In the genomic region with DNA sequence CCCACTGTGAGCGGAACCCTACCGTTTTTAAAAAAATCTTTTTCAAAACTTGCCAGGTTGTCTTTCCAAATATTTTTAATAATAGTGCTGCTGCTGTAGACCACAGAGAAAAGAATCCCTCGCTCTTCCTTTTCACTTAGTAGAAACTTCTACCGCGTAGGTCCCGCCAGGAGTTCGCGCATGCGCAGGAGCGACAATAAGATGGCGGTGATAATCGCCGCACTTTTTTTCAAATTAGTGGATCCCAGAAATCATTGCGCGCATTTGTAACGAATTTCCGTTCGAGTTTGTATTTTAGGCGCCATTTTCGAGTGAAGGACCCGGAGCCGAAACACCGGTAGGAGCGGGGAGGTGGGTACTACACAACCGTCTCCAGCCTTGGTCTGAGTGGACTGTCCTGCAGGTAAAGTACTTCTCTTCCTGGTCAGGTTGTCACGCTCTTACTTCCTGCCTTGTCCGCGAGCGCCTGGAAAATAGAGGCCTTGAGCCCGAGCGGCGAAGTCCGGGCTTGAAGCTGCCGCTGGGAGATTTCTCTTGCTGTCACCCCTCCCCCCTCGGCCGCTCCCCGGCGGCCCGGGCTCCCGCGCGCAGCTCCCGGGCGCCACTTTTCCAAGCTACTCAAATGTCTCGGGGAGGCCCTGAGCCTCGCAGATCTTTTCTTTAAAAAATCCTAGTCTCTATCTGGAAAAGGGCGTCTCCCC, we compare ENCODE assay signal across 8 cellular contexts. TPM values are rescaled to one million over a fixed set of nuclear protein-coding genes. Genes with fewer than 3 reads are reported as not detected.
DNase-seq lines count a peak whose midpoint lies in the region; ATAC-seq and TF ChIP-seq lines count a peak whose summit lies in the region.

SMC4 (plus strand) TSS at position 304 of the 701 bp plus-strand sequence. CDS start 1,177 bp downstream, outside the sequence.

- peak within 1 kb of the TSS; percentile 75 to 88 for H3K4me3 ChIP-seq in esophagus (ENCODE audit: low read depth in 1 of 2, low read length in 2 of 2)
- H3K4me3 ChIP-seq in mucosa of rectum (ENCODE audit: low read length in 2 of 2) = peak within 1 kb of the TSS; percentile 82 to 100

- H3K36me3 ChIP-seq in esophagus (ENCODE audit: control insufficient read depth in 2 of 2, insufficient read depth in 2 of 2, low read length in 1 of 2) (no peaks in the 10 kb centered on the region), mucosa of rectum (ENCODE audit: control insufficient read depth in 2 of 2, insufficient read depth in 2 of 2, low read length in 2 of 2) (no peaks in the 10 kb centered on the region)

- H3K9me3 ChIP-seq in esophagus (ENCODE audit: control insufficient read depth in 2 of 2, insufficient read depth in 1 of 2, low read depth in 1 of 2, low read length in 1 of 2) (no peaks in the 10 kb centered on the region), mucosa of rectum (ENCODE audit: control insufficient read depth in 2 of 2, low read length in 2 of 2) (no peaks in the 10 kb centered on the region)

- DNase-seq in DMS53 (lab: John Stamatoyannopoulos, UW) (peak; percentile 94), KG1 (lab: John Stamatoyannopoulos, UW) (peak; percentile 99)
- peak; percentile 77 for DNase-seq in activated T-cell treated with anti-CD3 and anti-CD28 coated beads, Interleukin-2, amount 50 U/mL, for 1 hour
- peak; percentile 59 for DNase-seq in stimulated activated CD8-positive, alpha-beta memory T cell treated with anti-CD3 and anti-CD28 coated beads, Interleukin-7, amount 100 ng/mL, for 24 hours (ENCODE audit: low read depth)

- H3K27me3 ChIP-seq in esophagus (ENCODE audit: control insufficient read depth in 1 of 2, insufficient read depth in 2 of 2, low read length in 2 of 2) (no peaks in the 10 kb centered on the region), mucosa of rectum (ENCODE audit: control insufficient read depth in 2 of 2, insufficient read depth in 2 of 2, low read length in 2 of 2) (no peaks in the 10 kb centered on the region)

- H3K27ac ChIP-seq in esophagus (ENCODE audit: low read depth in 2 of 2, low read length in 1 of 2) (peak within 1 kb of the TSS; percentile 95 to 97), mucosa of rectum (ENCODE audit: low read depth in 2 of 2, low read length in 2 of 2) (peak within 1 kb of the TSS; percentile 86 to 92)

- H3K4me1 ChIP-seq in esophagus (ENCODE audit: control insufficient read depth in 2 of 2, insufficient read depth in 2 of 2, low read length in 1 of 2) (no peaks in the 10 kb centered on the region), mucosa of rectum (ENCODE audit: control insufficient read depth in 2 of 2, insufficient read depth in 2 of 2, low read length in 2 of 2) (peaks cover 12 to 19% of the 10 kb centered on the region in 2 donors)

- H3K9ac ChIP-seq in mucosa of rectum (ENCODE audit: low read depth in 1 of 2, low read length in 2 of 2) = peak within 1 kb of the TSS; percentile 81 to 93

- peak; percentile 34 for ATAC-seq in GM21737 (IDR thresholded peaks at IDR 0.05; ENCODE audit: unreplicated experiment)

- 0 to 1% methylated on average over 47 of the region's 47 CpGs for WGBS in esophagus, 2 donors

TF ChIP-seq in PFSK-1, 5 proteins besides CTCF, POLR2A, EP300 and RAD21:
- TF ChIP-seq TAF1 (IDR thresholded peaks at IDR 0.05; ENCODE audit: borderline replicate concordance, insufficient read depth, low read length) (peak; percentile 71; the same call in 1 of the 2 replicates), FOXP2 (optimal IDR thresholded peaks at IDR 0.05; ENCODE audit: borderline replicate concordance, extremely low read depth, extremely low read length, insufficient read depth) (no peak), SIN3A (IDR thresholded peaks at IDR 0.05; ENCODE audit: borderline replicate concordance, insufficient read depth, low read length) (peak; percentile 80; the same call in 1 of the 2 replicates), POLR2AphosphoS5 (IDR thresholded peaks at IDR 0.05; ENCODE audit: low read depth, low read length) (peak; percentile 92), REST (IDR thresholded peaks at IDR 0.05; ENCODE audit: insufficient read depth in 1 of 2, low read depth in 2 of 2, low read length in 2 of 2) (peak in 1 of 2 experiments; percentile 48; a peak in 1 of 4 replicates)

RNA-seq across cellular contexts. Expression of gene SMC4, which starts in this region (rescaled TPM):
- 26.0 TPM for polyA plus RNA-seq in PFSK-1 (2012; ENCODE audit: insufficient read length, low read depth)
- polyA plus RNA-seq in esophagus = 10 to 100 TPM; 54.1 to 82.0 TPM

Comparison
In these comparisons a context has a peak if more than half of its experiments do, and no peak if none do; other contexts are left out.
1. Peak in every context shown above with its lines: DNase-seq, ATAC-seq, H3K4me3 ChIP-seq and H3K27ac ChIP-seq.